16 cellular contexts compared by ENCODE assay signal in genomic region chr1:109639841-109640184, GRCh38. TPM values are rescaled to one million over a fixed set of nuclear protein-coding genes. Genes with fewer than 3 reads are reported as not detected.
DNase-seq lines count a peak whose midpoint lies in the region; ATAC-seq and TF ChIP-seq lines count a peak whose summit lies in the region.
"Had no signal": no experiment of that assay in that cellular context is flagged by ENCODE, and none has a peak within 500 bp of the region (broad histone marks: within the 10 kb centered on the region; RNA-seq: fewer than 3 reads in every experiment).

No MANE protein-coding gene starts in this region.

- TF ChIP-seq CTCF in adrenal gland (IDR thresholded peaks at IDR 0.05): no peak
- no peak for TF ChIP-seq CTCF in progenitor cell of endocrine pancreas (IDR thresholded peaks at IDR 0.05; ENCODE audit: unreplicated experiment)

- H3K27me3 Mint-ChIP-seq in activated CD8-positive, alpha-beta memory T cell treated with anti-CD3 and anti-CD28 coated beads, Interleukin-2, amount 10 ng/mL, durations not matched to agents 7 days and 5 days: peaks cover 2% of the 10 kb centered on the region
- peaks cover 17% of the 10 kb centered on the region for H3K27me3 Mint-ChIP-seq in progenitor cell of endocrine pancreas
- H3K27me3 Mint-ChIP-seq: activated CD4-positive, alpha-beta T cell treated with anti-CD3 and anti-CD28 coated beads for 36 hours; CD4-positive, alpha-beta T cell had no signal

- no peak overlapping the region for H3K27ac ChIP-seq in adrenal gland
- H3K27ac ChIP-seq: ovary, SJCRH30, skin epidermis had no signal

- H3K4me1 Mint-ChIP-seq in activated CD8-positive, alpha-beta memory T cell treated with anti-CD3 and anti-CD28 coated beads, Interleukin-2, amount 10 ng/mL, durations not matched to agents 7 days and 5 days: peaks cover 17% of the 10 kb centered on the region
- peaks cover 17% of the 10 kb centered on the region for H3K4me1 Mint-ChIP-seq in progenitor cell of endocrine pancreas (ENCODE audit: low read depth)

- H3K36me3 Mint-ChIP-seq in activated CD8-positive, alpha-beta memory T cell treated with anti-CD3 and anti-CD28 coated beads, Interleukin-2, amount 10 ng/mL, durations not matched to agents 7 days and 5 days: no peaks in the 10 kb centered on the region
- H3K36me3 Mint-ChIP-seq in progenitor cell of endocrine pancreas (ENCODE audit: insufficient read depth): no peaks in the 10 kb centered on the region

- no peaks in the 10 kb centered on the region for H3K9me3 Mint-ChIP-seq in activated CD8-positive, alpha-beta memory T cell treated with anti-CD3 and anti-CD28 coated beads, Interleukin-2, amount 10 ng/mL, durations not matched to agents 7 days and 5 days (ENCODE audit: low read depth)
- H3K9me3 Mint-ChIP-seq in progenitor cell of endocrine pancreas (ENCODE audit: low read depth): no peaks in the 10 kb centered on the region
- H3K9me3 Mint-ChIP-seq: activated T-cell treated with anti-CD3 and anti-CD28 coated beads, Interleukin-2, amount 50 U/mL, for 4 hours; CD4-positive, alpha-beta T cell had no signal

- no peaks in the 10 kb centered on the region for H3K9me3 ChIP-seq in adrenal gland (replicated peaks in 1 of 3)
- H3K9me3 ChIP-seq: ovary, SJCRH30 had no signal

- H3K36me3 ChIP-seq in adrenal gland (replicated peaks in 1 of 2): no peaks in the 10 kb centered on the region
- H3K36me3 ChIP-seq: ovary, SJCRH30 had no signal

- WGBS in adrenal gland, 4 donors: 22 to 51% (median 36%) methylated on average over 4 to 6 of the region's 6 CpGs

- H3K27ac Mint-ChIP-seq in activated CD8-positive, alpha-beta memory T cell treated with anti-CD3 and anti-CD28 coated beads, Interleukin-2, amount 10 ng/mL, durations not matched to agents 7 days and 5 days: no peak overlapping the region
- H3K27ac Mint-ChIP-seq in progenitor cell of endocrine pancreas: peak overlapping the region; percentile 41
- H3K27ac Mint-ChIP-seq: activated CD4-positive, alpha-beta T cell treated with anti-CD3 and anti-CD28 coated beads for 36 hours; CD4-positive, alpha-beta T cell had no signal

- peaks cover 0 to 11% of the 10 kb centered on the region in 2 donors for H3K4me1 ChIP-seq in adrenal gland (replicated peaks in 1 of 2)

- intact Hi-C loops in adrenal gland (cut with DNase I): loop anchor here (2.0 to 5.0 kb wide), 3 partner anchors 132 to 342 kb away; partner anchors contain the start of gene AHCYL1 (in 1 of the 2)

- peak; percentile 37 for DNase-seq in activated CD8-positive, alpha-beta memory T cell treated with anti-CD3 and anti-CD28 coated beads, Interleukin-2, amount 10 ng/mL, durations not matched to agents 7 days and 5 days
- no peak for DNase-seq in activated CD8-positive, alpha-beta memory T cell treated with anti-CD3 and anti-CD28 coated beads, Interleukin-2, amount 50 U/mL, for 4 hours
- DNase-seq in adrenal gland: peak in 4 of 7 donors; percentile 15 to 50 (median 17)
- DNase-seq in progenitor cell of endocrine pancreas (ENCODE audit: low spot score, unreplicated experiment): no peak
- no peak for DNase-seq in NCI-H226
- no peak for DNase-seq in stimulated activated CD4-positive, alpha-beta T cell treated with anti-CD3 and anti-CD28 coated beads, Interleukin-4, amount 100 ng/mL, for 1 hour
- DNase-seq: GOT3, NCI-H510A had no signal

- no peak for ATAC-seq in activated CD8-positive, alpha-beta memory T cell treated with anti-CD3 and anti-CD28 coated beads, Interleukin-2, amount 10 ng/mL, durations not matched to agents 7 days and 5 days

- CTCF ChIA-PET in activated CD8-positive, alpha-beta memory T cell treated with anti-CD3 and anti-CD28 coated beads, Interleukin-2, amount 10 ng/mL, durations not matched to agents 7 days and 5 days (lab: Charles Lee): interaction anchor here (0.6 to 10.0 kb wide), 71 partner anchors 8 to 420 kb away, joined by 3 to 269 read pairs (median 5); partner anchors contain the start of genes AHCYL1, AMPD2, CYB561D1 and EPS8L3

- H3K4me3 Mint-ChIP-seq in activated CD8-positive, alpha-beta memory T cell treated with anti-CD3 and anti-CD28 coated beads, Interleukin-2, amount 10 ng/mL, durations not matched to agents 7 days and 5 days: no peak overlapping the region
- H3K4me3 Mint-ChIP-seq in progenitor cell of endocrine pancreas (ENCODE audit: low read depth): no peak overlapping the region
- H3K4me3 Mint-ChIP-seq: activated CD4-positive, alpha-beta T cell treated with anti-CD3 and anti-CD28 coated beads for 36 hours; activated T-cell treated with anti-CD3 and anti-CD28 coated beads, Interleukin-2, amount 50 U/mL, for 4 hours; CD4-positive, alpha-beta T cell had no signal

- no peaks in the 10 kb centered on the region for H3K27me3 ChIP-seq in adrenal gland
- H3K27me3 ChIP-seq: ovary had no signal

- H3K4me3 ChIP-seq in adrenal gland: no peak overlapping the region
- H3K4me3 ChIP-seq: ovary, SJCRH30, skin epidermis had no signal

- no peak for TF ChIP-seq POLR2A in adrenal gland (IDR thresholded peaks at IDR 0.05)

RNA-seq across cellular contexts. Expression of gene GSTM4, which starts 16.1 kb away (rescaled TPM):
- total RNA-seq in activated CD8-positive, alpha-beta memory T cell treated with anti-CD3 and anti-CD28 coated beads, Interleukin-2, amount 10 ng/mL, durations not matched to agents 7 days and 5 days: 1 to 10 TPM; 5.7 to 6.7 TPM
- total RNA-seq in adrenal gland (10 to 100 TPM; 20.5 to 71.0 (median 32.5) TPM), progenitor cell of endocrine pancreas (21.0 and 21.2 TPM in 2 replicates)
- polyA plus RNA-seq in adrenal gland: 10 to 100 TPM; 20.7 to 57.5 (median 40.8) TPM

RNA-seq across cellular contexts. Expression of gene AMPD2, which starts 20.2 kb away (rescaled TPM):
- total RNA-seq in activated CD8-positive, alpha-beta memory T cell treated with anti-CD3 and anti-CD28 coated beads, Interleukin-2, amount 10 ng/mL, durations not matched to agents 7 days and 5 days: 100 to 1,000 TPM in 1 of 2 experiments, 10 to 100 TPM in 1; 90.4 to 113 TPM
- 100 to 1,000 TPM in 1 of 8 donors, 10 to 100 TPM in 7; 40.3 to 170 (median 71.8) TPM for total RNA-seq in adrenal gland
- polyA plus RNA-seq in adrenal gland: 100 to 1,000 TPM in 1 of 3 donors, 10 to 100 TPM in 2; 32.3 to 130 (median 60.7) TPM
- total RNA-seq in progenitor cell of endocrine pancreas: 91.6 and 94.5 TPM in 2 replicates

RNA-seq across cellular contexts. Expression of gene GNAT2, which starts 20.4 kb away (rescaled TPM):
- not detected for total RNA-seq in activated CD8-positive, alpha-beta memory T cell treated with anti-CD3 and anti-CD28 coated beads, Interleukin-2, amount 10 ng/mL, durations not matched to agents 7 days and 5 days
- total RNA-seq in adrenal gland (under 1 TPM in 3 of 8 donors, not detected in 5; 0.36 to 0.95 (median 0.38) TPM), progenitor cell of endocrine pancreas (0.57 TPM in 1 of 2 replicates, not detected in the other)
- under 1 TPM in 1 of 3 donors, not detected in 2; 0.29 TPM for polyA plus RNA-seq in adrenal gland
- total RNA-seq: CD4-positive, alpha-beta T cell; ovary; ureter had no signal
- polyA plus RNA-seq: ovary had no signal

RNA-seq across cellular contexts. Expression of gene GSTM2, which starts 28.0 kb away (rescaled TPM):
- 10 to 100 TPM in 1 of 2 experiments, 1 to 10 TPM in 1; 8.0 to 17.8 TPM for total RNA-seq in activated CD8-positive, alpha-beta memory T cell treated with anti-CD3 and anti-CD28 coated beads, Interleukin-2, amount 10 ng/mL, durations not matched to agents 7 days and 5 days
- 100 to 1,000 TPM in 2 of 8 donors, 10 to 100 TPM in 6; 17.2 to 105 (median 63.4) TPM for total RNA-seq in adrenal gland
- 100 to 1,000 TPM in 2 of 3 donors, 10 to 100 TPM in 1; 37.3 to 495 (median 360) TPM for polyA plus RNA-seq in adrenal gland
- 76.9 and 79.5 TPM in 2 replicates for total RNA-seq in progenitor cell of endocrine pancreas

RNA-seq across cellular contexts. Expression of gene GSTM1, which starts 47.8 kb away (rescaled TPM):
- not detected for total RNA-seq in activated CD8-positive, alpha-beta memory T cell treated with anti-CD3 and anti-CD28 coated beads, Interleukin-2, amount 10 ng/mL, durations not matched to agents 7 days and 5 days
- total RNA-seq in adrenal gland (100 to 1,000 TPM in 2 of 8 donors, under 1 TPM in 1, not detected in 5; 0.28 to 301 (median 150) TPM), progenitor cell of endocrine pancreas (39.0 and 39.1 TPM in 2 replicates)
- 100 to 1,000 TPM in 2 of 3 donors, not detected in 1; 114 to 242 TPM for polyA plus RNA-seq in adrenal gland
- total RNA-seq: M059J, SJCRH30, ureter had no signal

Comparison
In these comparisons a context has a peak if more than half of its experiments do, and no peak if none do; other contexts are left out.
1. DNase-seq: peak in activated CD8-positive, alpha-beta memory T cell treated with anti-CD3 and anti-CD28 coated beads, Interleukin-2, amount 10 ng/mL, durations not matched to agents 7 days and 5 days (single experiment) and adrenal gland (4 of 7); none in activated CD8-positive, alpha-beta memory T cell treated with anti-CD3 and anti-CD28 coated beads, Interleukin-2, amount 50 U/mL, for 4 hours (single experiment), progenitor cell of endocrine pancreas (single experiment), NCI-H226 (single experiment) and stimulated activated CD4-positive, alpha-beta T cell treated with anti-CD3 and anti-CD28 coated beads, Interleukin-4, amount 100 ng/mL, for 1 hour (single experiment).